8 cellular contexts compared by ENCODE assay signal in genomic region chr12:12784911-12785814, GRCh38. TPM values are rescaled to one million over a fixed set of nuclear protein-coding genes. Genes with fewer than 3 reads are reported as not detected.
DNase-seq lines count a peak whose midpoint lies in the region; ATAC-seq, FAIRE-seq and TF ChIP-seq lines count a peak whose summit lies in the region.

APOLD1 (plus strand) TSS chr12:12785659; CDS start chr12:12785692, 33 bp downstream.

- H3K4me3 Mint-ChIP-seq in T-helper 17 cell (peak within 1 kb of the TSS; percentile 89), osteocyte (ENCODE audit: unreplicated experiment) (peak within 1 kb of the TSS; percentile 72)

- H3K36me3 Mint-ChIP-seq in T-helper 17 cell (ENCODE audit: low read depth) (peaks cover 3% of the 10 kb centered on the region), osteocyte (ENCODE audit: unreplicated experiment) (no peaks in the 10 kb centered on the region)

- no peak within 1 kb of the TSS for H3K27ac Mint-ChIP-seq in T-helper 17 cell
- peak within 1 kb of the TSS; percentile 99 for H3K27ac Mint-ChIP-seq in osteocyte (ENCODE audit: unreplicated experiment)

- H3K9me3 Mint-ChIP-seq in osteocyte (ENCODE audit: unreplicated experiment), result no peaks in the 10 kb centered on the region

- no peaks in the 10 kb centered on the region for H3K9me3 ChIP-seq in T-helper 17 cell (ENCODE audit: control insufficient read depth, low read length, poor library complexity, severe bottlenecking)

- POLR2A ChIA-PET in GM10248 (lab: Yijun Ruan, JAX), result no interaction called here

- H3K4me3 ChIP-seq in GM12864 (ENCODE audit: low read depth, low read length) (peak within 1 kb of the TSS; percentile 69), fibroblast of villous mesenchyme (ENCODE audit: low read depth, low read length) (peak within 1 kb of the TSS; percentile 65)

- TF ChIP-seq CTCF in GM12864 (IDR thresholded peaks at IDR 0.05; ENCODE audit: low read depth, low read length, missing control alignments) (no peak), fibroblast of villous mesenchyme (IDR thresholded peaks at IDR 0.05; ENCODE audit: insufficient read depth, low read depth, low read length) (no peak), osteocyte (IDR thresholded peaks at IDR 0.05) (no peak), GM10248 (IDR thresholded peaks at IDR 0.05; ENCODE audit: control extremely low read depth, extremely low read depth, low read depth, missing control alignments) (no peak)

- ATAC-seq in T-helper 17 cell (no peak), HG03442 (IDR thresholded peaks at IDR 0.05; ENCODE audit: unreplicated experiment) (no peak)

- in situ Hi-C loops in KBM-7 (cut with MboI; ENCODE audit: low pct_unique_long_range_greater_than_20kb, low sequenced_read_pairs), result loop anchor here (25.0 kb wide), 1 partner anchor 427 kb away; no protein-coding TSS in a partner anchor

- DNase-seq in GM12864 (ENCODE audit: low read depth) (no peak), T-helper 17 cell (no peak), fibroblast of villous mesenchyme (ENCODE audit: low read depth) (peak; percentile 60), osteocyte (ENCODE audit: extremely low spot score, unreplicated experiment) (peak; percentile 88), KBM-7 (no peak), urothelium cell line (ENCODE audit: low spot score) (no peak), GM10248 (ENCODE audit: extremely low spot score) (no peak)

- H3K27me3 Mint-ChIP-seq in T-helper 17 cell, result no peaks in the 10 kb centered on the region
- H3K27me3 Mint-ChIP-seq in osteocyte (ENCODE audit: unreplicated experiment), result no peaks in the 10 kb centered on the region

- FAIRE-seq in urothelium cell line (lab: Jason Lieb, UNC), result no peak

- CTCF ChIA-PET in GM10248 (lab: Yijun Ruan, JAX), result interaction anchor here (1.9 to 2.2 kb wide), 2 partner anchors 48 to 427 kb away, joined by 5 to 10 read pairs; no protein-coding TSS in a partner anchor

- H3K4me1 Mint-ChIP-seq in T-helper 17 cell (peaks cover 12% of the 10 kb centered on the region), osteocyte (ENCODE audit: unreplicated experiment) (peaks cover 45% of the 10 kb centered on the region)

RNA-seq across cellular contexts. Expression of gene APOLD1, which starts in this region (rescaled TPM):
- total RNA-seq in T-helper 17 cell (1 to 10 TPM; 3.1 to 5.1 TPM), fibroblast of villous mesenchyme (9.3 and 14.7 TPM in 2 replicates), osteocyte (10.5 and 11.1 TPM in 2 replicates)

Comparison
In these comparisons a context has a peak if more than half of its experiments do, and no peak if none do; other contexts are left out.
1. DNase-seq: peak in fibroblast of villous mesenchyme (single experiment) and osteocyte (single experiment); none in GM12864 (single experiment), T-helper 17 cell (0 of 3), KBM-7 (single experiment), urothelium cell line (single experiment) and GM10248 (single experiment).